8 cellular contexts compared by ENCODE assay signal in the genomic region with DNA sequence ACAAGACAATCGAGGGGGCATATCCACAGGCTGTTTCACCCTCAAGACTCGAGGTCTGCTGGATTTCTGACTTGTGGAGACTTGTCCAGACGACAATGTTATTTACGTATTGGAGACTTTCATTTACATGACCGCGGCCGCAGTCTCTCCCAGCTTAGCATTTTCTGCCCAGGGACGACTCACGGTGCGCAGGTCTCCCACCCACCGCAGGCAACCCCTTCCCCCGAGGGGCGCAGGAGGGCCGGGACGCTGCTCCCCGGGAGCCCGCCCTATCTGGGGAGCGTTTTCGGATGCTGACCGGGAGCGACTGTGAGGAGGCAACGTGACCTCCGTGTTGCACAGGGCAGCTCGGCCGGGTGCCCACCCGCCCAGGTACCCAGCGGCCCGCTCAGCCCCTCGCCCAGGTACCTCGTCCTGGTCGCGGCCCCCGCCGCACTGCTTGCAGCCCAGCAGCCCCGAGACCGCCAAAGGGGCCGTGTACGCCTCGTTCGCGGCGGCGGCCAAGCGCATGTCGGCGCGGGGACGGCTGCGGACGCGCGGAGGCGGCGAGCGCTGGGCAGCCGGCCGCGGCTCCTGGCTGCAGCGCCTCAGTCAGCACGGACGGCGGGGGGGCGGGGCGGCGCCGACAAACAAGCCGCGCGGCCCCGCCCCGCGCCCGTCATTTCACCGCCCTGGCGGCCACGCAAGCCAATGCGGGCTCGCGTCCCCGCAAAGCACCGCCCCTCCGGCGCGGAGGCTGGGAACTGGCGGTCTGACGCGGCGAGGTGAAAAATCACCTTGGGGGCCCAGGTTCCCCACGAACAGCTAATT.
DNase-seq lines count a peak whose midpoint lies in the region; ATAC-seq and TF ChIP-seq lines count a peak whose summit lies in the region.

No MANE protein-coding gene starts in this region.

- in situ Hi-C loops in transverse colon (cut with MboI; ENCODE audit: low pct_ligation_motif_present in 1 of 4, low pct_unique_long_range_greater_than_20kb in 1 of 4, low sequenced_read_pairs in 3 of 4) = no loop called here

- TF ChIP-seq POLR2A in heart left ventricle (IDR thresholded peaks at IDR 0.05) (peak; percentile 73 to 96), transverse colon (IDR thresholded peaks at IDR 0.05) (no peak)

- no peaks in the 10 kb centered on the region for H3K36me3 ChIP-seq in heart left ventricle
- H3K36me3 ChIP-seq in transverse colon = no peaks in the 10 kb centered on the region

- H3K27ac ChIP-seq in adipose tissue (ENCODE audit: low read depth, low read length) = peak overlapping the region; percentile 62
- H3K27ac ChIP-seq in heart left ventricle = peak overlapping the region; percentile 85 to 98 (median 93)
- H3K27ac ChIP-seq in transverse colon = peak overlapping the region; percentile 96 to 99 (median 98)

- TF ChIP-seq CTCF in heart left ventricle (IDR thresholded peaks at IDR 0.05) = peak in 9 of 12 donors; percentile 8 to 50 (median 29)
- TF ChIP-seq CTCF in transverse colon (IDR thresholded peaks at IDR 0.05) = peak in 4 of 5 experiments; percentile 30 to 59 (median 34)

- H3K9me3 ChIP-seq in heart left ventricle (no peaks in the 10 kb centered on the region), transverse colon (no peaks in the 10 kb centered on the region)

- DNase-seq in GM04504 (ENCODE audit: low read depth) (peak; percentile 72), NCI-H1092 treated with DMSO at 0.1 percent for 48 hours (lab: John Stamatoyannopoulos, UW) (peak; percentile 77), SW480 (ENCODE audit: low spot score) (peak; percentile 78), heart left ventricle (peak; percentile 95 to 98 (median 96)), pons (ENCODE audit: low spot score) (peak; percentile 92), transverse colon (peak; percentile 96)

- intact Hi-C loops in heart left ventricle (cut with DNase I) (loop anchor here in 8 of 10 donors (2.0 to 10.0 kb wide), 11 partner anchors 50 to 454 kb away; partner anchors contain the start of gene CD164 (in 1 of the 8)), transverse colon (cut with DNase I; ENCODE audit: low total_unique reads) (loop anchor here (10.0 kb wide), 2 partner anchors 54 to 464 kb away; no protein-coding TSS in a partner anchor)

- ATAC-seq in HG02610 (IDR thresholded peaks at IDR 0.05; ENCODE audit: unreplicated experiment) (peak; percentile 93), heart left ventricle (peak; percentile 86 to 99 (median 96))

- WGBS in adipose tissue, 3 donors = 0% methylated on average over 79 to 89 of the region's 89 CpGs
- 0% methylated on average over 10 to 89 of the region's 89 CpGs for WGBS in heart left ventricle, 4 donors
- 2% methylated on average over 33 of the region's 89 CpGs; no CpG with 5 or more reads in 1 of the 2 donors for WGBS in transverse colon (ENCODE audit: low coverage in 1 of 2), 2 donors

- H3K4me1 ChIP-seq in heart left ventricle (peaks cover 0 to 84% (median 37%) of the 10 kb centered on the region in 12 donors), transverse colon (peaks cover 14 to 67% (median 23%) of the 10 kb centered on the region in 4 donors)

- H3K4me3 ChIP-seq in heart left ventricle (peak overlapping the region; percentile 61 to 93 (median 85)), transverse colon (peak overlapping the region; percentile 64 to 98 (median 82))

- no peak for TF ChIP-seq EP300 in transverse colon (IDR thresholded peaks at IDR 0.05; ENCODE audit: low read depth)

- no peaks in the 10 kb centered on the region for H3K27me3 ChIP-seq in heart left ventricle
- H3K27me3 ChIP-seq in transverse colon = no peaks in the 10 kb centered on the region

Comparison
In these comparisons a context has a peak if more than half of its experiments do, and no peak if none do; other contexts are left out.
1. Peak in every context shown above with its lines: DNase-seq, ATAC-seq, H3K4me3 ChIP-seq and H3K27ac ChIP-seq.